18 cellular contexts compared by ENCODE assay signal in genomic region chr4:108702960-108703359, GRCh38. TPM values are rescaled to one million over a fixed set of nuclear protein-coding genes. Genes with fewer than 3 reads are reported as not detected.
DNase-seq lines count a peak whose midpoint lies in the region; ATAC-seq and TF ChIP-seq lines count a peak whose summit lies in the region.
"Had no signal": no experiment of that assay in that cellular context is flagged by ENCODE, and none has a peak within 500 bp of the region (broad histone marks: within the 10 kb centered on the region; RNA-seq: fewer than 3 reads in every experiment).

No MANE protein-coding gene starts in this region.

- dilution Hi-C loops in IMR-90 (cut with HindIII; ENCODE audit: low sequenced_read_pairs, unreplicated experiment): no loop called here

- BruUV-seq in IMR-90 (replicated peaks; lab: Mats Ljungman, UMichigan): no TSS peak

- DNase-seq in IMR-90 (no peak), choroid plexus epithelial cell (ENCODE audit: low read depth) (peak; percentile 59), sciatic nerve (ENCODE audit: low spot score) (no peak), activated gamma-delta T cell treated with Interleukin-2 at 50 U/mL for 16 hours (no peak), hypothalamus (lab: John Stamatoyannopoulos, UW) (no peak)
- DNase-seq: amygdala; EL; NCI-H1092; nephron progenitor cell; retina; SK-N-SH; stimulated activated CD4-positive, alpha-beta T cell treated with anti-CD3 and anti-CD28 coated beads, Interleukin-2, amount 100 ng/mL, for 48 hours; transverse colon had no signal

- POLR2A ChIA-PET in IMR-90 (lab: Charles Lee; ENCODE audit: unreplicated experiment): no interaction called here

- no peak overlapping the region for H3K27ac ChIP-seq in IMR-90 (ENCODE audit: insufficient read depth, low read length)
- H3K27ac ChIP-seq: transverse colon had no signal

- H2BK20ac ChIP-seq in IMR-90 (ENCODE audit: low read depth, low read length): no peak overlapping the region

- H3K4me1 ChIP-seq in IMR-90 (ENCODE audit: control insufficient read depth, insufficient read depth, low read length): no peaks in the 10 kb centered on the region
- H3K4me1 ChIP-seq: transverse colon had no signal

- CTCF ChIA-PET in IMR-90 (lab: Yijun Ruan, JAX): no interaction called here

- no peak overlapping the region for H4K5ac ChIP-seq in IMR-90 (ENCODE audit: low read depth, low read length)

- H3K23ac ChIP-seq in IMR-90 (ENCODE audit: low read depth, low read length): no peak overlapping the region

- no peak overlapping the region for H4K91ac ChIP-seq in IMR-90 (ENCODE audit: insufficient read depth, low read depth, low read length)

- peak; percentile 64 for ATAC-seq in GM18519 (IDR thresholded peaks at IDR 0.05; ENCODE audit: low FRiP score, unreplicated experiment)
- ATAC-seq in IMR-90 (ENCODE audit: low read depth): 0 out of 2 replicates have a peak, but pooled peaks have one; percentile 24
- ATAC-seq in sciatic nerve: peak; percentile 61
- ATAC-seq in HG02588 (IDR thresholded peaks at IDR 0.05; ENCODE audit: unreplicated experiment): no peak

- no peaks in the 10 kb centered on the region for H3K9me1 ChIP-seq in IMR-90 (ENCODE audit: insufficient read depth, low read length)

- H3K9ac ChIP-seq in IMR-90 (ENCODE audit: low read depth, low read length): no peak overlapping the region
- H3K9ac ChIP-seq: SK-N-SH had no signal

- no peak overlapping the region for H4K8ac ChIP-seq in IMR-90 (ENCODE audit: low read depth in 2 of 2, low read length in 2 of 2)

- H3K18ac ChIP-seq in IMR-90 (ENCODE audit: low read depth, low read length): no peak overlapping the region

- no peak overlapping the region for H2BK15ac ChIP-seq in IMR-90 (ENCODE audit: low read depth, low read length)

- H3K9me3 ChIP-seq in IMR-90 (ENCODE audit: control insufficient read depth, insufficient read depth, low read length): no peaks in the 10 kb centered on the region
- H3K9me3 ChIP-seq: SK-N-SH, transverse colon had no signal

- no peak overlapping the region for H2AK9ac ChIP-seq in IMR-90 (replicated peaks; ENCODE audit: low read depth, low read length, poor library complexity)

- TF ChIP-seq POLR2A in IMR-90 (IDR thresholded peaks at IDR 0.05; ENCODE audit: low read depth, low read length): no peak

- H3K27me3 ChIP-seq in IMR-90 (ENCODE audit: control insufficient read depth, insufficient read depth, low read length): no peaks in the 10 kb centered on the region; the same call in 1 of the 2 replicates
- H3K27me3 ChIP-seq: transverse colon had no signal

- H2BK120ac ChIP-seq in IMR-90 (ENCODE audit: low read depth, low read length): no peak overlapping the region

- in situ Hi-C loops in IMR-90 (cut with MboI; ENCODE audit: low sequenced_read_pairs): no loop called here

- H3K4me2 ChIP-seq in IMR-90 (ENCODE audit: low read depth, low read length): no peak overlapping the region
- H3K4me2 ChIP-seq: SK-N-SH had no signal

- no peak overlapping the region for H3K56ac ChIP-seq in IMR-90 (ENCODE audit: extremely low read depth, insufficient read depth, low read length)

- TF ChIP-seq RAD21 in IMR-90 (IDR thresholded peaks at IDR 0.05; ENCODE audit: low read length): no peak

- no CpG with 5 or more reads among the region's 3 CpGs for WGBS in IMR-90 (ENCODE audit: extremely low coverage in 2 of 2, insufficient read length in 1 of 2), 2 experiments

- no peaks in the 10 kb centered on the region for H4K20me1 ChIP-seq in IMR-90 (ENCODE audit: insufficient read depth, low read length)

- no peaks in the 10 kb centered on the region for H3K79me1 ChIP-seq in IMR-90 (ENCODE audit: low read depth in 1 of 2, low read length in 2 of 2)

- H3K4me3 ChIP-seq in IMR-90 (ENCODE audit: insufficient read depth, low read depth, low read length): no peak overlapping the region
- H3K4me3 ChIP-seq in choroid plexus epithelial cell (ENCODE audit: low read depth, low read length): no peak overlapping the region
- H3K4me3 ChIP-seq: transverse colon had no signal

- H2AK5ac ChIP-seq in IMR-90 (ENCODE audit: low read depth, low read length): no peak overlapping the region

- no peak overlapping the region for H2BK5ac ChIP-seq in IMR-90 (ENCODE audit: low read depth, low read length, poor library complexity, severe bottlenecking)

- no peak overlapping the region for H3K4ac ChIP-seq in IMR-90 (ENCODE audit: low read depth, low read length)

- H3K36me3 ChIP-seq in IMR-90 (ENCODE audit: control insufficient read depth, insufficient read depth, low read length): no peaks in the 10 kb centered on the region
- H3K36me3 ChIP-seq: transverse colon had no signal

- intact Hi-C loops in IMR-90 (cut with micrococcal nuclease): no loop called here
- intact Hi-C loops in sciatic nerve (cut with DNase I): no loop called here

- no peak for TF ChIP-seq CTCF in IMR-90 (conservative IDR thresholded peaks at IDR 0.05; ENCODE audit: low read depth, low read length)
- no peak for TF ChIP-seq CTCF in choroid plexus epithelial cell (conservative IDR thresholded peaks at IDR 0.05; ENCODE audit: low read depth, low read length)

- H3K14ac ChIP-seq in IMR-90 (replicated peaks; ENCODE audit: low read depth, low read length): no peak overlapping the region

- H2AFZ ChIP-seq in IMR-90 (replicated peaks; ENCODE audit: low read length, poor library complexity): no peak overlapping the region

TF ChIP-seq in IMR-90, 13 proteins besides CTCF, POLR2A, EP300 and RAD21:
- TF ChIP-seq NFE2L2 (IDR thresholded peaks at IDR 0.05; ENCODE audit: low read depth, low read length): no peak
- no peak for TF ChIP-seq MXI1 (IDR thresholded peaks at IDR 0.05; ENCODE audit: borderline replicate concordance, low read depth, low read length)
- TF ChIP-seq MAZ (IDR thresholded peaks at IDR 0.05; ENCODE audit: borderline replicate concordance, low read depth, low read length): no peak
- TF ChIP-seq SMC3 (IDR thresholded peaks at IDR 0.05; ENCODE audit: low read depth, low read length): no peak
- no peak for TF ChIP-seq ELK1 (IDR thresholded peaks at IDR 0.05; ENCODE audit: borderline replicate concordance, low read depth, low read length)
- TF ChIP-seq RFX5 (IDR thresholded peaks at IDR 0.05; ENCODE audit: low read depth, low read length): no peak
- TF ChIP-seq MAFK (IDR thresholded peaks at IDR 0.05; ENCODE audit: low read depth, low read length): no peak
- no peak for TF ChIP-seq CHD1 (IDR thresholded peaks at IDR 0.05; ENCODE audit: low read depth, low read length)
- no peak for TF ChIP-seq USF2 (IDR thresholded peaks at IDR 0.05; ENCODE audit: low read depth, low read length)
- no peak for TF ChIP-seq RCOR1 (IDR thresholded peaks at IDR 0.05; ENCODE audit: insufficient replicate concordance, low read length)
- TF ChIP-seq CEBPB (IDR thresholded peaks at IDR 0.05; ENCODE audit: low read depth, low read length): no peak
- TF ChIP-seq FOS (IDR thresholded peaks at IDR 0.05; ENCODE audit: low read depth, low read length): no peak
- TF ChIP-seq BHLHE40 (IDR thresholded peaks at IDR 0.05; ENCODE audit: low read depth, low read length): no peak

RNA-seq across cellular contexts. Expression of gene OSTC, which starts 52.6 kb away (rescaled TPM):
- total RNA-seq in IMR-90 (2012; rRNA removed): 479 and 13,576 TPM in 2 replicates
- polyA plus RNA-seq in IMR-90 (2012; rRNA removed): 131 and 173 TPM in 2 replicates
- 110 and 190 TPM in 2 replicates for polyA plus RNA-seq in IMR-90 (2012; cell fraction: cytosol; rRNA removed)
- 18.7 and 66.9 TPM in 2 replicates for polyA plus RNA-seq in IMR-90 (2012; cell fraction: nucleus; rRNA removed; ENCODE audit: low replicate concordance)
- 50.5 TPM for total RNA-seq in sciatic nerve

RNA-seq across cellular contexts. Expression of gene ETNPPL, which starts 59.9 kb away (rescaled TPM):
- total RNA-seq in IMR-90 (2012; rRNA removed) (not detected in 2 replicates), sciatic nerve (8.3 TPM)
- polyA plus RNA-seq in IMR-90 (2012; rRNA removed): not detected in 2 replicates
- polyA plus RNA-seq in IMR-90 (2012; cell fraction: cytosol; rRNA removed): not detected in 2 replicates
- polyA plus RNA-seq in IMR-90 (2012; cell fraction: nucleus; rRNA removed; ENCODE audit: low replicate concordance): not detected in 2 replicates
- total RNA-seq: fibroblast of lung, lower leg skin, transverse colon had no signal
- polyA plus RNA-seq: CD14-positive monocyte, fibroblast of lung, SK-N-SH had no signal
